9 cellular contexts compared by ENCODE assay signal in genomic region chr15:51499379-51499976, GRCh38.
A peak's percentile ranks its signal among the peaks of the same experiment; 100 is the strongest.
DNase-seq lines count a peak whose midpoint lies in the region; ATAC-seq, FAIRE-seq and TF ChIP-seq lines count a peak whose summit lies in the region.
"Had no signal": no experiment of that assay in that cellular context is flagged by ENCODE, and none has a peak within 500 bp of the region (broad histone marks: within the 10 kb centered on the region; RNA-seq: fewer than 3 reads in every experiment).

No MANE protein-coding gene starts in this region.

- POLR2A ChIA-PET in HepG2 (lab: Yijun Ruan, JAX), result no interaction called here

- 76% methylated on average over 5 of the region's 5 CpGs for WGBS in HepG2 (ENCODE audit: low lambda C conversion rate)

- intact Hi-C loops in HepG2 (cut with micrococcal nuclease; ENCODE audit: unreplicated experiment), result loop anchor here (2.0 to 5.0 kb wide), 3 partner anchors 97 to 219 kb away; no protein-coding TSS in a partner anchor
- intact Hi-C loops in gastrocnemius medialis (cut with DNase I; ENCODE audit: low total_unique reads), result no loop called here

- H3K27me3 ChIP-seq in HepG2 (ENCODE audit: control insufficient read depth in 1 of 2, insufficient read depth in 2 of 2, low read length in 2 of 2), result no peaks in the 10 kb centered on the region
- no peaks in the 10 kb centered on the region for H3K27me3 ChIP-seq in gastrocnemius medialis
- H3K27me3 ChIP-seq: SJSA1 had no signal

- H3K9ac ChIP-seq in HepG2 (ENCODE audit: insufficient read depth, low read depth, low read length), result no peak overlapping the region

- no peak for TF ChIP-seq POLR2A in HepG2 (IDR thresholded peaks at IDR 0.05; ENCODE audit: insufficient read depth in 1 of 2, low read depth in 2 of 2, low read length in 2 of 2)
- TF ChIP-seq POLR2A in gastrocnemius medialis (IDR thresholded peaks at IDR 0.05), result no peak

- H3K9me3 ChIP-seq in HepG2 (ENCODE audit: low read length) (no peaks in the 10 kb centered on the region), gastrocnemius medialis (no peaks in the 10 kb centered on the region)
- H3K9me3 ChIP-seq: SJSA1 had no signal

- H3K79me2 ChIP-seq in HepG2 (ENCODE audit: insufficient read depth, low read length), result no peaks in the 10 kb centered on the region

- H4K20me1 ChIP-seq in HepG2 (ENCODE audit: insufficient read depth, low read length), result no peaks in the 10 kb centered on the region

- no peak overlapping the region for H3K4me2 ChIP-seq in HepG2 (ENCODE audit: low read depth, low read length)

- H2AFZ ChIP-seq in HepG2 (ENCODE audit: low read length), result no peak overlapping the region

- in situ Hi-C loops in HepG2 (cut with HindIII; ENCODE audit: extremely low pct_ligation_motif_present, low pct_unique_long_range_greater_than_20kb) (no loop called here), gastrocnemius medialis (cut with MboI; ENCODE audit: low sequenced_read_pairs in 4 of 4) (no loop called here)

- no peak for TF ChIP-seq EP300 in HepG2 (IDR thresholded peaks at IDR 0.05; ENCODE audit: low read depth in 2 of 2, low read length in 2 of 2)
- no peak for TF ChIP-seq EP300 in HepG2 (CRISPR knock-in tag; IDR thresholded peaks at IDR 0.05; ENCODE audit: borderline replicate concordance)

- no peak overlapping the region for H3K4me3 ChIP-seq in WI38 (ENCODE audit: low read depth, low read length)
- no peak overlapping the region for H3K4me3 ChIP-seq in HepG2 (replicated peaks in 1 of 3; ENCODE audit: insufficient read depth in 1 of 3, low read depth in 2 of 3, low read length in 3 of 3)
- no peak overlapping the region for H3K4me3 ChIP-seq in gastrocnemius medialis
- H3K4me3 ChIP-seq: SJSA1 had no signal

- FAIRE-seq in HepG2 (lab: Jason Lieb, UNC), result peak; percentile 89

- peak; percentile 55 for TF ChIP-seq CTCF in WI38 (IDR thresholded peaks at IDR 0.05; ENCODE audit: low read depth, low read length)
- TF ChIP-seq CTCF in HepG2 (CRISPR knock-in tag; IDR thresholded peaks at IDR 0.05), result peak; percentile 80
- no peak for TF ChIP-seq CTCF in gastrocnemius medialis (IDR thresholded peaks at IDR 0.05 in 4 of 5, conservative IDR thresholded peaks at IDR 0.05 in 1 of 5)

- no peak; the same call in 1 of the 2 replicates for TF ChIP-seq RAD21 in HepG2 (CRISPR knock-in tag; IDR thresholded peaks at IDR 0.05)

- BruUV-seq in HepG2 (replicated peaks; lab: Mats Ljungman, UMichigan), result no TSS peak

- ATAC-seq in HepG2 (peak; percentile 81), gastrocnemius medialis (no peak)

- H3K4me1 ChIP-seq in HepG2 (ENCODE audit: insufficient read depth, low read length), result peaks cover 7% of the 10 kb centered on the region
- no peaks in the 10 kb centered on the region for H3K4me1 ChIP-seq in gastrocnemius medialis

- DNase-seq in GM04504 (ENCODE audit: low read depth), result peak; percentile 6
- peak; percentile 38 for DNase-seq in M059J (ENCODE audit: low read depth)
- DNase-seq in HepG2 (ENCODE audit: low spot score), result peak; percentile 43
- DNase-seq in gastrocnemius medialis, result no peak
- DNase-seq in NCI-H187 (lab: John Stamatoyannopoulos, UW), result no peak
- DNase-seq in GOT3 (lab: John Stamatoyannopoulos, UW), result no peak
- DNase-seq in GM19240 (ENCODE audit: insufficient read length, low spot score), result no peak

- H3K36me3 ChIP-seq in HepG2 (replicated peaks in 1 of 2; ENCODE audit: control insufficient read depth in 1 of 2, insufficient read depth in 2 of 2, low read length in 2 of 2) (no peaks in the 10 kb centered on the region; a peak in 1 of 5 replicates), gastrocnemius medialis (no peaks in the 10 kb centered on the region)

- H3K27ac ChIP-seq in HepG2 (ENCODE audit: extremely low read length, insufficient read depth, low read length) (no peak overlapping the region), gastrocnemius medialis (no peak overlapping the region)
- H3K27ac ChIP-seq: SJSA1 had no signal

- CTCF ChIA-PET in HepG2 (lab: Yijun Ruan, JAX; ENCODE audit: low intra/inter-chr PET ratio, low total read pairs), result interaction anchor here (1.4 kb wide), 1 partner anchor 96 kb away, joined by 5 read pairs; no protein-coding TSS in a partner anchor

TF ChIP-seq in HepG2, 621 proteins besides CTCF, POLR2A, EP300 and RAD21:
- no peak for TF ChIP-seq SRSF1 (optimal IDR thresholded peaks at IDR 0.05; ENCODE audit: low read depth, low read length)
- peak; percentile 57; the same call in 1 of the 2 replicates for TF ChIP-seq SMC3 (IDR thresholded peaks at IDR 0.05; ENCODE audit: low read length)
- peak; percentile 70 for TF ChIP-seq STAG1 (CRISPR knock-in tag; IDR thresholded peaks at IDR 0.05)

Comparison
In these comparisons a context has a peak if more than half of its experiments do, and no peak if none do; other contexts are left out.
1. DNase-seq: peak in GM04504 (single experiment), M059J (single experiment) and HepG2 (single experiment); none in gastrocnemius medialis (0 of 2), NCI-H187 (0 of 2), GOT3 (single experiment) and GM19240 (single experiment).
2. CTCF ChIP-seq: peak in WI38 (single experiment) and HepG2 (single experiment); none in gastrocnemius medialis (0 of 5).